In genomic region chr2:73110622-73111299, GRCh38 we compare ENCODE assay signal across 10 cellular contexts. TPM values are rescaled to one million over a fixed set of nuclear protein-coding genes. Genes with fewer than 3 reads are reported as not detected.
DNase-seq lines count a peak whose midpoint lies in the region; FAIRE-seq and TF ChIP-seq lines count a peak whose summit lies in the region.
"Had no signal": no experiment of that assay in that cellular context is flagged by ENCODE, and none has a peak within 500 bp of the region (broad histone marks: within the 10 kb centered on the region; RNA-seq: fewer than 3 reads in every experiment).

No MANE protein-coding gene starts in this region.

- no peak for TF ChIP-seq CTCF in astrocyte (IDR thresholded peaks at IDR 0.05; ENCODE audit: insufficient read depth, low read depth, low read length)
- no peak for TF ChIP-seq CTCF in kidney epithelial cell (IDR thresholded peaks at IDR 0.05; ENCODE audit: insufficient read depth, low read length, poor library complexity, severe bottlenecking)

- peaks cover 69% of the 10 kb centered on the region for H3K79me2 ChIP-seq in astrocyte (ENCODE audit: insufficient read depth, low read length)

- no peaks in the 10 kb centered on the region for H3K9me3 Mint-ChIP-seq in activated CD4-positive, alpha-beta T cell treated with anti-CD3 and anti-CD28 coated beads, Interleukin-2, amount 10 ng/mL, durations not matched to agents 24 days and 14 days
- no peaks in the 10 kb centered on the region for H3K9me3 Mint-ChIP-seq in astrocyte (ENCODE audit: unreplicated experiment)

- peak overlapping the region; percentile 97 for H3K4me2 ChIP-seq in astrocyte (ENCODE audit: low read length)

- H3K27ac ChIP-seq in astrocyte (ENCODE audit: low read depth, low read length) (peak overlapping the region; percentile 85), subcutaneous abdominal adipose tissue (ENCODE audit: low read depth, low read length) (no peak overlapping the region)
- H3K27ac ChIP-seq: neutrophil had no signal

- no peak for FAIRE-seq in astrocyte (lab: Jason Lieb, UNC)

- peaks cover 63% of the 10 kb centered on the region for H4K20me1 ChIP-seq in astrocyte (ENCODE audit: insufficient read depth, low read length)

- peak overlapping the region; percentile 90 for H3K9ac ChIP-seq in astrocyte (ENCODE audit: low read length)
- peak overlapping the region in 4 of 5 donors; percentile 74 to 88 (median 84) for H3K9ac ChIP-seq in subcutaneous abdominal adipose tissue (ENCODE audit: low read length in 5 of 5)

- H3K36me3 Mint-ChIP-seq in activated CD4-positive, alpha-beta T cell treated with anti-CD3 and anti-CD28 coated beads, Interleukin-2, amount 10 ng/mL, durations not matched to agents 24 days and 14 days (ENCODE audit: low read depth): no peaks in the 10 kb centered on the region
- peaks cover 20% of the 10 kb centered on the region for H3K36me3 Mint-ChIP-seq in astrocyte (ENCODE audit: low read depth, unreplicated experiment)

- peaks cover 7% of the 10 kb centered on the region for H3K27me3 Mint-ChIP-seq in activated CD4-positive, alpha-beta T cell treated with anti-CD3 and anti-CD28 coated beads, Interleukin-2, amount 10 ng/mL, durations not matched to agents 24 days and 14 days
- H3K27me3 Mint-ChIP-seq in astrocyte (ENCODE audit: low read depth, unreplicated experiment): no peaks in the 10 kb centered on the region

- H3K27me3 ChIP-seq in astrocyte (ENCODE audit: insufficient read depth, low read length) (no peaks in the 10 kb centered on the region), kidney epithelial cell (ENCODE audit: control insufficient read depth, insufficient read depth, low read length) (no peaks in the 10 kb centered on the region), subcutaneous abdominal adipose tissue (ENCODE audit: control insufficient read depth in 5 of 5, insufficient read depth in 4 of 5, low read length in 5 of 5) (no peaks in the 10 kb centered on the region)

- peak overlapping the region; percentile 60 for H3K27ac Mint-ChIP-seq in activated CD4-positive, alpha-beta T cell treated with anti-CD3 and anti-CD28 coated beads, Interleukin-2, amount 10 ng/mL, durations not matched to agents 24 days and 14 days
- peak overlapping the region; percentile 92 for H3K27ac Mint-ChIP-seq in astrocyte (ENCODE audit: unreplicated experiment)

- H3K4me3 ChIP-seq in astrocyte (ENCODE audit: insufficient read depth, low read depth, low read length) (peak overlapping the region; percentile 78), kidney epithelial cell (ENCODE audit: low read depth, low read length) (peak overlapping the region; percentile 84), subcutaneous abdominal adipose tissue (ENCODE audit: low read depth in 1 of 5, low read length in 5 of 5) (peak overlapping the region; percentile 73 to 88 (median 78))

- H3K4me1 ChIP-seq in astrocyte (ENCODE audit: insufficient read depth, low read length) (peaks cover 27% of the 10 kb centered on the region), subcutaneous abdominal adipose tissue (ENCODE audit: control insufficient read depth in 5 of 5, insufficient read depth in 5 of 5, low read length in 5 of 5) (peaks cover 2 to 51% (median 41%) of the 10 kb centered on the region in 5 donors)

- DNase-seq in activated CD4-positive, alpha-beta T cell treated with anti-CD3 and anti-CD28 coated beads, Interleukin-2, amount 10 ng/mL, durations not matched to agents 24 days and 14 days: no peak
- no peak for DNase-seq in activated CD4-positive, alpha-beta T cell treated with anti-CD3 and anti-CD28 coated beads for 48 hours
- DNase-seq in astrocyte (ENCODE audit: low read depth): peak; percentile 16
- DNase-seq in kidney epithelial cell (ENCODE audit: low read depth): no peak
- DNase-seq in stimulated activated CD4-positive, alpha-beta T cell treated with anti-CD3 and anti-CD28 coated beads, Interleukin-4, amount 100 ng/mL, for 4 hours: no peak
- no peak for DNase-seq in activated CD8-positive, alpha-beta memory T cell treated with anti-CD3 and anti-CD28 coated beads, Interleukin-2, amount 50 U/mL, for 4 hours
- DNase-seq in H4 (ENCODE audit: low spot score): no peak
- DNase-seq: COR-L47 had no signal

- intact Hi-C loops in activated CD4-positive, alpha-beta T cell treated with anti-CD3 and anti-CD28 coated beads, Interleukin-2, amount 10 ng/mL, durations not matched to agents 24 days and 14 days (cut with micrococcal nuclease): loop anchor here (5.0 kb wide), 1 partner anchor 122 kb away; the partner anchor contains the start of genes CCT7 and PRADC1

- H3K9me3 ChIP-seq in astrocyte (ENCODE audit: insufficient read depth, low read depth, low read length) (no peaks in the 10 kb centered on the region), subcutaneous abdominal adipose tissue (ENCODE audit: control insufficient read depth in 5 of 5, low read length in 5 of 5) (no peaks in the 10 kb centered on the region)
- H3K9me3 ChIP-seq: neutrophil had no signal

- no peak overlapping the region for H2AFZ ChIP-seq in astrocyte (ENCODE audit: low read depth, low read length)

- peak overlapping the region; percentile 88 for H3K4me3 Mint-ChIP-seq in activated CD4-positive, alpha-beta T cell treated with anti-CD3 and anti-CD28 coated beads, Interleukin-2, amount 10 ng/mL, durations not matched to agents 24 days and 14 days
- peak overlapping the region; percentile 96 for H3K4me3 Mint-ChIP-seq in astrocyte (ENCODE audit: unreplicated experiment)

- peaks cover 33% of the 10 kb centered on the region for H3K4me1 Mint-ChIP-seq in activated CD4-positive, alpha-beta T cell treated with anti-CD3 and anti-CD28 coated beads, Interleukin-2, amount 10 ng/mL, durations not matched to agents 24 days and 14 days
- H3K4me1 Mint-ChIP-seq in astrocyte (ENCODE audit: low read depth, unreplicated experiment): peaks cover 25% of the 10 kb centered on the region

- H3K36me3 ChIP-seq in astrocyte (ENCODE audit: insufficient read depth, low read length) (no peaks in the 10 kb centered on the region), kidney epithelial cell (ENCODE audit: control insufficient read depth, insufficient read depth, low read length) (no peaks in the 10 kb centered on the region), subcutaneous abdominal adipose tissue (ENCODE audit: control insufficient read depth in 5 of 5, insufficient read depth in 5 of 5, low read length in 5 of 5) (no peaks in the 10 kb centered on the region)
- H3K36me3 ChIP-seq: neutrophil had no signal

RNA-seq across cellular contexts. Expression of gene RAB11FIP5, which starts 2.0 kb away (rescaled TPM):
- total RNA-seq in activated CD4-positive, alpha-beta T cell treated with anti-CD3 and anti-CD28 coated beads, Interleukin-2, amount 10 ng/mL, durations not matched to agents 24 days and 14 days: 13.4 and 13.8 TPM in 2 replicates
- 56.0 and 70.5 TPM in 2 replicates for total RNA-seq in astrocyte
- total RNA-seq in kidney epithelial cell: 33.3 and 43.6 TPM in 2 replicates
- total RNA-seq in H4 (2014; rRNA removed; shearing (Covaris generic)): 7.9 and 11.5 TPM in 2 replicates

RNA-seq across cellular contexts. Expression of gene SFXN5, which starts 39.2 kb away (rescaled TPM):
- 11.6 and 14.1 TPM in 2 replicates for total RNA-seq in activated CD4-positive, alpha-beta T cell treated with anti-CD3 and anti-CD28 coated beads, Interleukin-2, amount 10 ng/mL, durations not matched to agents 24 days and 14 days
- total RNA-seq in astrocyte: 14.9 and 15.9 TPM in 2 replicates
- 7.6 and 13.0 TPM in 2 replicates for total RNA-seq in kidney epithelial cell
- 8.6 and 11.1 TPM in 2 replicates for total RNA-seq in H4 (2014; rRNA removed; shearing (Covaris generic))
